ENCODE assay signal across 20 cellular contexts in the genomic region with DNA sequence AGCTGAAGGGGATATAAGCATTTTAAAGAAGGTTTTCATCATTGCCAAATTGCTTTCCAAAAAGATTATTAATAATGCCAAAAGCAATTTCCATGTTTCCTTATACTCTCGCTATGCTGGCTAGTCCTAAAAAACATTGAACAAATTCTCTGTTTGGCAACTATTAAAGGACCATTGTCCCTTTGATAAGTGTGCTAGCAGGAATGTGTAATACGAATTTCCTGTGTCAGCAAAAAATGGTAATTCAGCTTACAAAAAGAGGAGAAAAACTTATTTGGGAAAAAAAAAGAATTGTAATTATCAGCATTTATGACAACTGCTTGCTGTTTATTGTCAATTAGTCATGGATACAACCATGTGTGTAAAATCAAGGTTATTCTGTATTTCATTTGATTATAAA.
"Had no signal": no experiment of that assay in that cellular context is flagged by ENCODE, and none has a peak within 500 bp of the region (broad histone marks: within the 10 kb centered on the region; RNA-seq: fewer than 3 reads in every experiment).

No MANE protein-coding gene starts in this region.

- H3K9me3 Mint-ChIP-seq: activated T-cell treated with anti-CD3 and anti-CD28 coated beads, Interleukin-2, amount 50 U/mL, for 72 hours; stimulated activated naive CD8-positive, alpha-beta T cell treated with anti-CD3 and anti-CD28 coated beads, Interleukin-15, Interleukin-2, amounts not matched to agents 100 ng/mL and 50 ng/mL, for 24 hours had no signal

- H3K27me3 ChIP-seq: adrenal gland, breast epithelium, gastroesophageal sphincter, heart left ventricle, tibial nerve had no signal

- H3K27ac ChIP-seq: adrenal gland, breast epithelium, gastroesophageal sphincter, left ventricle myocardium inferior, skin epidermis, tibial nerve had no signal

- H3K4me3 ChIP-seq: adrenal gland, breast epithelium, gastroesophageal sphincter, heart left ventricle, left ventricle myocardium inferior, skin epidermis, tibial nerve had no signal

- H3K9me3 ChIP-seq: adrenal gland, breast epithelium, gastroesophageal sphincter, heart left ventricle, left ventricle myocardium inferior, tibial nerve had no signal

- ATAC-seq: gastroesophageal sphincter, heart left ventricle had no signal

- H3K27me3 Mint-ChIP-seq: progenitor cell of endocrine pancreas; stimulated activated naive CD8-positive, alpha-beta T cell treated with anti-CD3 and anti-CD28 coated beads, Interleukin-15, Interleukin-2, amounts not matched to agents 100 ng/mL and 50 ng/mL, for 24 hours had no signal

- H3K36me3 ChIP-seq: adrenal gland, breast epithelium, gastroesophageal sphincter, left ventricle myocardium inferior, tibial nerve had no signal

- H3K4me1 ChIP-seq: breast epithelium had no signal

- H3K27ac Mint-ChIP-seq: activated T-cell treated with anti-CD3 and anti-CD28 coated beads, Interleukin-2, amount 50 U/mL, for 72 hours; progenitor cell of endocrine pancreas; stimulated activated naive CD8-positive, alpha-beta T cell treated with anti-CD3 and anti-CD28 coated beads, Interleukin-15, Interleukin-2, amounts not matched to agents 100 ng/mL and 50 ng/mL, for 24 hours had no signal

- H3K4me3 Mint-ChIP-seq: activated T-cell treated with anti-CD3 and anti-CD28 coated beads, Interleukin-2, amount 50 U/mL, for 72 hours; stimulated activated naive CD8-positive, alpha-beta T cell treated with anti-CD3 and anti-CD28 coated beads, Interleukin-15, Interleukin-2, amounts not matched to agents 100 ng/mL and 50 ng/mL, for 24 hours had no signal

- DNase-seq: activated CD4-positive, alpha-beta T cell treated with anti-CD3 and anti-CD28 coated beads, Interleukin-2, amount 50 U/mL, for 1 hour; activated CD8-positive, alpha-beta memory T cell treated with anti-CD3 and anti-CD28 coated beads for 24 hours; activated CD8-positive, alpha-beta memory T cell treated with anti-CD3 and anti-CD28 coated beads, Interleukin-2, amount 50 U/mL, for 48 hours; activated effector memory CD4-positive, alpha-beta T cell treated with anti-CD3 and anti-CD28 coated beads, Interleukin-2, amount 50 U/mL, for 16 hours; activated naive CD4-positive, alpha-beta T cell treated with anti-CD3 and anti-CD28 coated beads, Interleukin-2, amount 50 U/mL, for 16 hours; activated T-cell treated with anti-CD3 and anti-CD28 coated beads, Interleukin-2, amount 50 U/mL, for 72 hours; adrenal gland; effector CD4-positive, alpha-beta T cell; heart left ventricle; left ventricle myocardium inferior; mammary epithelial cell; occipital lobe; stimulated activated CD4-positive, alpha-beta T cell treated with anti-CD3 and anti-CD28 coated beads, Interleukin-15, amount 100 ng/mL, for 24 hours; stimulated activated CD4-positive, alpha-beta T cell treated with anti-CD3 and anti-CD28 coated beads, Interleukin-2, amount 100 ng/mL, for 48 hours had no signal
